Comparison of ENCODE assay signal across 8 cellular contexts in genomic region chr12:68745904-68746571, GRCh38. TPM values are rescaled to one million over a fixed set of nuclear protein-coding genes. Genes with fewer than 3 reads are reported as not detected.
DNase-seq lines count a peak whose midpoint lies in the region; ATAC-seq and TF ChIP-seq lines count a peak whose summit lies in the region.

Gene SLC35E3 (plus strand): TSS chr12:68746176. CDS start chr12:68746378, 202 bp downstream.

- H3K79me2 ChIP-seq in GM23338 (replicated peaks; ENCODE audit: insufficient read depth), result peaks cover 15% of the 10 kb centered on the region

- H3K4me3 ChIP-seq in GM23338, result peak within 1 kb of the TSS; percentile 88
- H3K4me3 ChIP-seq in fibroblast of pulmonary artery (replicated peaks; ENCODE audit: low read depth, low read length), result peak within 1 kb of the TSS; percentile 86

- ATAC-seq in GM23338, result peak; percentile 96
- peak; percentile 99 for ATAC-seq in natural killer cell treated with Interleukin-12 subunit alpha and Interleukin-12 subunit beta and Interleukin-15 and Interleukin-18, amount 100 ng/mL, for 72 hours

- H3K27me3 ChIP-seq in GM23338 (ENCODE audit: insufficient read depth), result no peaks in the 10 kb centered on the region

- intact Hi-C loops in activated T-helper 2 cell treated with anti-CD3 and anti-CD28 coated beads, Interferon-gamma antibody, Interleukin-2, Interleukin-4, amounts not matched to agents 10 μg/mL and 5 μg/mL and 100 μg/mL, durations not matched to agents 14 hours and 24 hours and 36 hours (cut with micrococcal nuclease), result loop anchor here (1.0 to 2.0 kb wide), 4 partner anchors 59 to 414 kb away; partner anchors contain the start of genes MDM1, MDM2 and NUP107

- peak within 1 kb of the TSS; percentile 95 for H3K27ac Mint-ChIP-seq in GM23338
- H3K27ac Mint-ChIP-seq in activated T-helper 2 cell treated with anti-CD3 and anti-CD28 coated beads, Interferon-gamma antibody, Interleukin-2, Interleukin-4, amounts not matched to agents 10 μg/mL and 5 μg/mL and 100 μg/mL, durations not matched to agents 14 hours and 24 hours and 36 hours, result peak within 1 kb of the TSS; percentile 88
- H3K27ac Mint-ChIP-seq in natural killer cell treated with Interleukin-12 subunit alpha and Interleukin-12 subunit beta and Interleukin-15 and Interleukin-18, amount 100 ng/mL, for 72 hours, result peak within 1 kb of the TSS; percentile 74 to 89

- peak within 1 kb of the TSS; percentile 88 for H3K4me2 ChIP-seq in GM23338

- peaks cover 8% of the 10 kb centered on the region; the same call in 1 of the 2 replicates for H3K4me1 ChIP-seq in GM23338 (ENCODE audit: insufficient read depth)

- H3K36me3 ChIP-seq in GM23338 (ENCODE audit: insufficient read depth), result peaks cover 14% of the 10 kb centered on the region

- H2AFZ ChIP-seq in GM23338, result peak within 1 kb of the TSS; percentile 97

- H3K36me3 Mint-ChIP-seq in GM23338 (ENCODE audit: low read depth), result peaks cover 19% of the 10 kb centered on the region
- H3K36me3 Mint-ChIP-seq in activated T-helper 2 cell treated with anti-CD3 and anti-CD28 coated beads, Interferon-gamma antibody, Interleukin-2, Interleukin-4, amounts not matched to agents 10 μg/mL and 5 μg/mL and 100 μg/mL, durations not matched to agents 14 hours and 24 hours and 36 hours (ENCODE audit: low read depth), result peaks cover 35% of the 10 kb centered on the region
- H3K36me3 Mint-ChIP-seq in natural killer cell treated with Interleukin-12 subunit alpha and Interleukin-12 subunit beta and Interleukin-15 and Interleukin-18, amount 100 ng/mL, for 72 hours, result peaks cover 5% of the 10 kb centered on the region

- H3K9me3 Mint-ChIP-seq in GM23338, result no peaks in the 10 kb centered on the region
- H3K9me3 Mint-ChIP-seq in activated T-helper 2 cell treated with anti-CD3 and anti-CD28 coated beads, Interferon-gamma antibody, Interleukin-2, Interleukin-4, amounts not matched to agents 10 μg/mL and 5 μg/mL and 100 μg/mL, durations not matched to agents 14 hours and 24 hours and 36 hours, result no peaks in the 10 kb centered on the region
- no peaks in the 10 kb centered on the region for H3K9me3 Mint-ChIP-seq in natural killer cell treated with Interleukin-12 subunit alpha and Interleukin-12 subunit beta and Interleukin-15 and Interleukin-18, amount 100 ng/mL, for 72 hours

- H3K4me3 Mint-ChIP-seq in GM23338, result peak within 1 kb of the TSS; percentile 97
- H3K4me3 Mint-ChIP-seq in activated T-helper 2 cell treated with anti-CD3 and anti-CD28 coated beads, Interferon-gamma antibody, Interleukin-2, Interleukin-4, amounts not matched to agents 10 μg/mL and 5 μg/mL and 100 μg/mL, durations not matched to agents 14 hours and 24 hours and 36 hours (ENCODE audit: low read depth), result peak within 1 kb of the TSS; percentile 92
- H3K4me3 Mint-ChIP-seq in natural killer cell treated with Interleukin-12 subunit alpha and Interleukin-12 subunit beta and Interleukin-15 and Interleukin-18, amount 100 ng/mL, for 72 hours, result peak within 1 kb of the TSS; percentile 97

- peaks cover 9% of the 10 kb centered on the region; the same call in 2 of the 3 replicates for H3K4me1 Mint-ChIP-seq in GM23338
- peaks cover 35% of the 10 kb centered on the region for H3K4me1 Mint-ChIP-seq in activated T-helper 2 cell treated with anti-CD3 and anti-CD28 coated beads, Interferon-gamma antibody, Interleukin-2, Interleukin-4, amounts not matched to agents 10 μg/mL and 5 μg/mL and 100 μg/mL, durations not matched to agents 14 hours and 24 hours and 36 hours (ENCODE audit: low read depth)
- H3K4me1 Mint-ChIP-seq in natural killer cell treated with Interleukin-12 subunit alpha and Interleukin-12 subunit beta and Interleukin-15 and Interleukin-18, amount 100 ng/mL, for 72 hours (ENCODE audit: low read depth in 2 of 2), result peaks cover 24 to 27% of the 10 kb centered on the region in 2 donors

- 0 out of 2 replicates have a peak, but pooled peaks cover 3% of the 10 kb centered on the region for H3F3A ChIP-seq in GM23338 (replicated peaks; ENCODE audit: low read depth)

- peaks cover 4% of the 10 kb centered on the region for H3K27me3 Mint-ChIP-seq in GM23338 (ENCODE audit: insufficient read depth, low read depth, poor library complexity)
- H3K27me3 Mint-ChIP-seq in activated T-helper 2 cell treated with anti-CD3 and anti-CD28 coated beads, Interferon-gamma antibody, Interleukin-2, Interleukin-4, amounts not matched to agents 10 μg/mL and 5 μg/mL and 100 μg/mL, durations not matched to agents 14 hours and 24 hours and 36 hours (ENCODE audit: low read depth), result no peaks in the 10 kb centered on the region
- no peaks in the 10 kb centered on the region for H3K27me3 Mint-ChIP-seq in natural killer cell treated with Interleukin-12 subunit alpha and Interleukin-12 subunit beta and Interleukin-15 and Interleukin-18, amount 100 ng/mL, for 72 hours

- H3K9me2 ChIP-seq in GM23338 (ENCODE audit: insufficient read depth), result no peaks in the 10 kb centered on the region

- 0 out of 2 replicates have a peak, but pooled peaks cover 4% of the 10 kb centered on the region for H4K20me1 ChIP-seq in GM23338 (replicated peaks; ENCODE audit: insufficient read depth)

- TF ChIP-seq CTCF in GM23338 (conservative IDR thresholded peaks at IDR 0.05; ENCODE audit: low read depth in 2 of 2) (no peak), fibroblast of pulmonary artery (IDR thresholded peaks at IDR 0.05; ENCODE audit: low read length, missing control alignments) (no peak)

- DNase-seq in Daoy (ENCODE audit: low read depth), result peak; percentile 97
- DNase-seq in GM23338 (ENCODE audit: low spot score), result peak; percentile 96
- peak; percentile 90 for DNase-seq in LHCN-M2 (ENCODE audit: low read depth)
- peak; percentile 88 for DNase-seq in RPMI7951 (ENCODE audit: low read depth)
- peak; percentile 91 for DNase-seq in activated T-helper 2 cell treated with anti-CD3 and anti-CD28 coated beads, Interferon-gamma antibody, Interleukin-2, Interleukin-4, amounts not matched to agents 10 μg/mL and 5 μg/mL and 100 μg/mL, durations not matched to agents 14 hours and 24 hours and 36 hours (ENCODE audit: low spot score)
- DNase-seq in fibroblast of pulmonary artery (ENCODE audit: low read depth), result peak; percentile 86
- peak; percentile 96 for DNase-seq in natural killer cell treated with Interleukin-12 subunit alpha and Interleukin-12 subunit beta and Interleukin-15 and Interleukin-18, amount 100 ng/mL, for 72 hours (ENCODE audit: low spot score)
- peak; percentile 92 for DNase-seq in stimulated activated naive CD4-positive, alpha-beta T cell treated with Interleukin-2 at 50 U/mL for 16 hours (lab: John Stamatoyannopoulos, UW)

- peak within 1 kb of the TSS; percentile 58 for H3K27ac ChIP-seq in GM23338 (ENCODE audit: low read depth)

TF ChIP-seq in GM23338, 12 proteins besides CTCF, POLR2A, EP300 and RAD21 (continues in another document):
- TF ChIP-seq ETS1 (IDR thresholded peaks at IDR 0.05) (peak; percentile 69), CREB1 (CRISPR knock-in tag; IDR thresholded peaks at IDR 0.05; ENCODE audit: low read depth) (peak; percentile 68)

RNA-seq across cellular contexts. Expression of gene SLC35E3, which starts in this region (rescaled TPM):
- 2.0 and 3.1 TPM in 2 replicates for total RNA-seq in Daoy (2014; rRNA removed; shearing (Covaris generic))
- total RNA-seq in GM23338 (2014; rRNA removed; shearing (Covaris generic)), result 1.5 and 5.5 TPM in 2 replicates
- 11.4 and 13.8 TPM in 2 replicates for polyA plus RNA-seq in GM23338 (2016; fragmentation: Nextera tagmentation; extraction: Ambion mirVana)
- 2.1 and 5.2 TPM in 2 replicates for total RNA-seq in LHCN-M2 (2014; rRNA removed)
- polyA plus RNA-seq in LHCN-M2 (2012), result 6.8 TPM
- total RNA-seq in RPMI7951 (2014; rRNA removed; shearing (Covaris generic)), result 1.8 and 2.4 TPM in 2 replicates
- total RNA-seq in activated T-helper 2 cell treated with anti-CD3 and anti-CD28 coated beads, Interferon-gamma antibody, Interleukin-2, Interleukin-4, amounts not matched to agents 10 μg/mL and 5 μg/mL and 100 μg/mL, durations not matched to agents 14 hours and 24 hours and 36 hours, result 6.3 and 9.4 TPM in 2 replicates
- total RNA-seq in natural killer cell treated with Interleukin-12 subunit alpha and Interleukin-12 subunit beta and Interleukin-15 and Interleukin-18, amount 100 ng/mL, for 72 hours, result 10 to 100 TPM in 1 of 2 donors, 1 to 10 TPM in 1; 8.7 to 12.7 TPM

Comparison
In these comparisons a context has a peak if more than half of its experiments do, and no peak if none do; other contexts are left out.
1. Peak in every context shown above with its lines: DNase-seq, ATAC-seq, H3K4me3 ChIP-seq and H3K27ac ChIP-seq.